Comparison of ENCODE assay signal across 21 cellular contexts in the genomic region with DNA sequence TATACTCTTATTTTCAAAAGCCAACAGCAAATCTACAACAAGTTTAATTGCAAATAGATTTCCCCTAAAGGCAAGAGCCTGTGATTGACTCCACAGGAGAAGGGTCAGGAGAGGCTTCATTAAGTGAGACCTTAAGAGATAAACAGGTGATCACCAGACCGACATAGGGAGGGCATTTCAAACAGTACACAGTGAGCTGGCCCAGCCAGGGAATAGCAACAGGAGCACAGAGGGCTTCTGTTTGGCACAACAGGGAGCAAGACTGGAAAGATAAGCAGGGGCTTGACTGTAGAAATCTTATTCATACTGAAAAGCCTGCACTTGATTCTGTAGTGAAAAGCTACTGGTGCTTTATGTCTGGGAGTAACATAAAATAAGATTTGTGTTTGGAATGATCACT. TPM values are rescaled to one million over a fixed set of nuclear protein-coding genes. Genes with fewer than 3 reads are reported as not detected.
DNase-seq lines count a peak whose midpoint lies in the region; ATAC-seq and TF ChIP-seq lines count a peak whose summit lies in the region.
"Had no signal": no experiment of that assay in that cellular context is flagged by ENCODE, and none has a peak within 500 bp of the region (broad histone marks: within the 10 kb centered on the region; RNA-seq: fewer than 3 reads in every experiment).

No MANE protein-coding gene starts in this region.

- peak overlapping the region; percentile 5 for H3K27ac Mint-ChIP-seq in activated naive CD8-positive, alpha-beta T cell
- no peak overlapping the region for H3K27ac Mint-ChIP-seq in activated naive CD8-positive, alpha-beta T cell treated with anti-CD3 and anti-CD28 coated beads, Interleukin-2, amount 50 U/mL, for 24 hours
- H3K27ac Mint-ChIP-seq in brain (peak overlapping the region; percentile 45 to 92 (median 65)), glutamatergic neuron (ENCODE audit: unreplicated experiment) (no peak overlapping the region)
- H3K27ac Mint-ChIP-seq: CD8-positive, alpha-beta T cell; GM23338; HFFc6 had no signal

- no peak for ATAC-seq in activated naive CD8-positive, alpha-beta T cell treated with anti-CD3 and anti-CD28 coated beads, Interleukin-2, amount 50 U/mL, for 24 hours
- ATAC-seq in activated T-cell treated with anti-CD3 and anti-CD28 coated beads, Interleukin-2, amount 50 U/mL, for 4 hours: no peak
- ATAC-seq: CD8-positive, alpha-beta T cell; GM12878; GM23338 had no signal

- no peak overlapping the region for H3K4me3 Mint-ChIP-seq in activated naive CD8-positive, alpha-beta T cell
- H3K4me3 Mint-ChIP-seq in activated naive CD8-positive, alpha-beta T cell treated with anti-CD3 and anti-CD28 coated beads, Interleukin-2, amount 50 U/mL, for 24 hours: no peak overlapping the region
- H3K4me3 Mint-ChIP-seq in brain: peak overlapping the region; percentile 42 to 97 (median 91)
- H3K4me3 Mint-ChIP-seq in glutamatergic neuron (ENCODE audit: unreplicated experiment): peak overlapping the region; percentile 98
- H3K4me3 Mint-ChIP-seq in activated T-cell treated with anti-CD3 and anti-CD28 coated beads, Interleukin-2, amount 50 U/mL, for 4 hours: no peak overlapping the region
- H3K4me3 Mint-ChIP-seq: CD8-positive, alpha-beta T cell; GM23338; HFFc6 had no signal

- no peaks in the 10 kb centered on the region for H3K36me3 Mint-ChIP-seq in activated naive CD8-positive, alpha-beta T cell
- H3K36me3 Mint-ChIP-seq in activated naive CD8-positive, alpha-beta T cell treated with anti-CD3 and anti-CD28 coated beads, Interleukin-2, amount 50 U/mL, for 24 hours (ENCODE audit: low read depth): no peaks in the 10 kb centered on the region
- peaks cover 52% of the 10 kb centered on the region for H3K36me3 Mint-ChIP-seq in brain
- no peaks in the 10 kb centered on the region for H3K36me3 Mint-ChIP-seq in glutamatergic neuron (ENCODE audit: unreplicated experiment)
- H3K36me3 Mint-ChIP-seq in activated T-cell treated with anti-CD3 and anti-CD28 coated beads, Interleukin-2, amount 50 U/mL, for 4 hours (ENCODE audit: insufficient read depth): no peaks in the 10 kb centered on the region
- H3K36me3 Mint-ChIP-seq: CD8-positive, alpha-beta T cell had no signal

- no peaks in the 10 kb centered on the region for H3K27me3 ChIP-seq in BE2C
- H3K27me3 ChIP-seq: BLaER1 treated with 17β-estradiol and CSF1 and Interleukin-3, amounts not matched to agents 10 nM and 100 nM had no signal

- no peak overlapping the region for H3K4me3 ChIP-seq in BE2C (ENCODE audit: low read depth, low read length)
- H3K4me3 ChIP-seq: BLaER1 treated with 17β-estradiol and CSF1 and Interleukin-3, amounts not matched to agents 10 nM and 100 nM; GM12878; GM23338 had no signal

- H3K9me3 Mint-ChIP-seq in activated naive CD8-positive, alpha-beta T cell (ENCODE audit: low read depth): no peaks in the 10 kb centered on the region
- no peaks in the 10 kb centered on the region for H3K9me3 Mint-ChIP-seq in activated naive CD8-positive, alpha-beta T cell treated with anti-CD3 and anti-CD28 coated beads, Interleukin-2, amount 50 U/mL, for 24 hours
- H3K9me3 Mint-ChIP-seq in brain (no peaks in the 10 kb centered on the region), glutamatergic neuron (ENCODE audit: unreplicated experiment) (peaks cover 5% of the 10 kb centered on the region)
- H3K9me3 Mint-ChIP-seq in activated T-cell treated with anti-CD3 and anti-CD28 coated beads, Interleukin-2, amount 50 U/mL, for 4 hours: no peaks in the 10 kb centered on the region
- H3K9me3 Mint-ChIP-seq: CD8-positive, alpha-beta T cell; GM23338; HFFc6 had no signal

- H3K36me3 ChIP-seq in BE2C: peaks cover 17% of the 10 kb centered on the region
- H3K36me3 ChIP-seq: BLaER1 treated with 17β-estradiol and CSF1 and Interleukin-3, amounts not matched to agents 10 nM and 100 nM had no signal

- no peaks in the 10 kb centered on the region for H3K9me3 ChIP-seq in BE2C
- H3K9me3 ChIP-seq: BLaER1 treated with 17β-estradiol and CSF1 and Interleukin-3, amounts not matched to agents 10 nM and 100 nM had no signal

- no peaks in the 10 kb centered on the region for H3K4me1 ChIP-seq in BE2C

- H3K4me1 Mint-ChIP-seq in activated naive CD8-positive, alpha-beta T cell (ENCODE audit: low read depth): peaks cover 23% of the 10 kb centered on the region
- peaks cover 25% of the 10 kb centered on the region for H3K4me1 Mint-ChIP-seq in activated naive CD8-positive, alpha-beta T cell treated with anti-CD3 and anti-CD28 coated beads, Interleukin-2, amount 50 U/mL, for 24 hours
- H3K4me1 Mint-ChIP-seq in brain (peaks cover 68% of the 10 kb centered on the region), glutamatergic neuron (ENCODE audit: low read depth, unreplicated experiment) (peaks cover 20% of the 10 kb centered on the region)
- H3K4me1 Mint-ChIP-seq in activated T-cell treated with anti-CD3 and anti-CD28 coated beads, Interleukin-2, amount 50 U/mL, for 4 hours (ENCODE audit: low read depth): peaks cover 17% of the 10 kb centered on the region

- DNase-seq in activated naive CD8-positive, alpha-beta T cell treated with anti-CD3 and anti-CD28 coated beads, Interleukin-2, amount 50 U/mL, for 24 hours: no peak
- DNase-seq in glutamatergic neuron: no peak
- DNase-seq in NK-92 treated with Interleukin-12 subunit alpha and Interleukin-12 subunit beta, amount 100 ng/mL, for 24 hours (lab: John Stamatoyannopoulos, UW): no peak
- no peak for DNase-seq in NCI-H2171 (lab: John Stamatoyannopoulos, UW)
- DNase-seq in BE2C: no peak
- DNase-seq in activated T-cell treated with anti-CD3 and anti-CD28 coated beads, Interleukin-2, amount 50 U/mL, for 4 hours: no peak
- DNase-seq: 8988T; Calu3; CD8-positive, alpha-beta T cell; DMS79 treated with DMSO at 0.1 percent for 48 hours; EL; HCEC 1CT; HFFc6 had no signal

- no peak for TF ChIP-seq CTCF in brain (conservative IDR thresholded peaks at IDR 0.05)
- TF ChIP-seq CTCF in glutamatergic neuron (IDR thresholded peaks at IDR 0.05; ENCODE audit: partially characterized antibody, unreplicated experiment): no peak
- TF ChIP-seq CTCF in BE2C (IDR thresholded peaks at IDR 0.05; ENCODE audit: low read depth, low read length): no peak

- H3K27me3 Mint-ChIP-seq in activated naive CD8-positive, alpha-beta T cell: no peaks in the 10 kb centered on the region
- H3K27me3 Mint-ChIP-seq in activated naive CD8-positive, alpha-beta T cell treated with anti-CD3 and anti-CD28 coated beads, Interleukin-2, amount 50 U/mL, for 24 hours: no peaks in the 10 kb centered on the region
- H3K27me3 Mint-ChIP-seq in brain: peaks cover 12% of the 10 kb centered on the region
- peaks cover 2% of the 10 kb centered on the region for H3K27me3 Mint-ChIP-seq in glutamatergic neuron (ENCODE audit: unreplicated experiment)
- H3K27me3 Mint-ChIP-seq in activated T-cell treated with anti-CD3 and anti-CD28 coated beads, Interleukin-2, amount 50 U/mL, for 4 hours (ENCODE audit: low read depth): no peaks in the 10 kb centered on the region

RNA-seq across cellular contexts. Expression of a gene that starts 3.9 kb away (rescaled TPM):
- 31.5 TPM for polyA plus RNA-seq in brain (ENCODE audit: insufficient read depth, low read depth, low replicate concordance)
- 291 TPM for total RNA-seq in glutamatergic neuron (ENCODE audit: unreplicated experiment)
- polyA plus RNA-seq in BE2C (2012; ENCODE audit: insufficient read depth, insufficient read length, low read depth): 43.0 TPM
- total RNA-seq in activated T-cell treated with anti-CD3 and anti-CD28 coated beads, Interleukin-2, amount 50 U/mL, for 4 hours: 1 to 10 TPM; 6.3 to 8.0 (median 7.9) TPM

RNA-seq across cellular contexts. Expression of a gene that starts 37.3 kb away (rescaled TPM):
- polyA plus RNA-seq in brain (ENCODE audit: insufficient read depth, low read depth, low replicate concordance): 6.9 TPM
- total RNA-seq in glutamatergic neuron (ENCODE audit: unreplicated experiment): 23.5 TPM
- polyA plus RNA-seq in BE2C (2012; ENCODE audit: insufficient read depth, insufficient read length, low read depth): 78.0 TPM
- 10 to 100 TPM; 49.2 to 54.8 (median 51.4) TPM for total RNA-seq in activated T-cell treated with anti-CD3 and anti-CD28 coated beads, Interleukin-2, amount 50 U/mL, for 4 hours

RNA-seq across cellular contexts. Expression of a gene that starts 59.3 kb away (rescaled TPM):
- not detected for polyA plus RNA-seq in brain (ENCODE audit: insufficient read depth, low read depth, low replicate concordance)
- not detected for total RNA-seq in glutamatergic neuron (ENCODE audit: unreplicated experiment)
- polyA plus RNA-seq in BE2C (2012; ENCODE audit: insufficient read depth, insufficient read length, low read depth): not detected
- 1 to 10 TPM in 2 of 3 donors, under 1 TPM in 1; 0.58 to 1.4 (median 1.1) TPM for total RNA-seq in activated T-cell treated with anti-CD3 and anti-CD28 coated beads, Interleukin-2, amount 50 U/mL, for 4 hours
- total RNA-seq: A673, Calu3, G401, GM23338, HT1080 had no signal

Comparison
In these comparisons a context has a peak if more than half of its experiments do, and no peak if none do; other contexts are left out.
1. H3K27ac Mint-ChIP-seq: peak in activated naive CD8-positive, alpha-beta T cell (single experiment) and brain (5 of 5); none in activated naive CD8-positive, alpha-beta T cell treated with anti-CD3 and anti-CD28 coated beads, Interleukin-2, amount 50 U/mL, for 24 hours (single experiment) and glutamatergic neuron (single experiment).
2. H3K4me3 Mint-ChIP-seq: peak in brain (5 of 5) and glutamatergic neuron (single experiment); none in activated naive CD8-positive, alpha-beta T cell (single experiment), activated naive CD8-positive, alpha-beta T cell treated with anti-CD3 and anti-CD28 coated beads, Interleukin-2, amount 50 U/mL, for 24 hours (single experiment) and activated T-cell treated with anti-CD3 and anti-CD28 coated beads, Interleukin-2, amount 50 U/mL, for 4 hours (single experiment).
3. RNA of a gene that starts 3.9 kb away (total RNA-seq): 291 TPM in glutamatergic neuron (single experiment); 6.3 to 8.0 TPM in activated T-cell treated with anti-CD3 and anti-CD28 coated beads, Interleukin-2, amount 50 U/mL, for 4 hours; every median in the first group is over 10 times any median in the second.